Comparison of ENCODE assay signal across 8 cellular contexts in the genomic region with DNA sequence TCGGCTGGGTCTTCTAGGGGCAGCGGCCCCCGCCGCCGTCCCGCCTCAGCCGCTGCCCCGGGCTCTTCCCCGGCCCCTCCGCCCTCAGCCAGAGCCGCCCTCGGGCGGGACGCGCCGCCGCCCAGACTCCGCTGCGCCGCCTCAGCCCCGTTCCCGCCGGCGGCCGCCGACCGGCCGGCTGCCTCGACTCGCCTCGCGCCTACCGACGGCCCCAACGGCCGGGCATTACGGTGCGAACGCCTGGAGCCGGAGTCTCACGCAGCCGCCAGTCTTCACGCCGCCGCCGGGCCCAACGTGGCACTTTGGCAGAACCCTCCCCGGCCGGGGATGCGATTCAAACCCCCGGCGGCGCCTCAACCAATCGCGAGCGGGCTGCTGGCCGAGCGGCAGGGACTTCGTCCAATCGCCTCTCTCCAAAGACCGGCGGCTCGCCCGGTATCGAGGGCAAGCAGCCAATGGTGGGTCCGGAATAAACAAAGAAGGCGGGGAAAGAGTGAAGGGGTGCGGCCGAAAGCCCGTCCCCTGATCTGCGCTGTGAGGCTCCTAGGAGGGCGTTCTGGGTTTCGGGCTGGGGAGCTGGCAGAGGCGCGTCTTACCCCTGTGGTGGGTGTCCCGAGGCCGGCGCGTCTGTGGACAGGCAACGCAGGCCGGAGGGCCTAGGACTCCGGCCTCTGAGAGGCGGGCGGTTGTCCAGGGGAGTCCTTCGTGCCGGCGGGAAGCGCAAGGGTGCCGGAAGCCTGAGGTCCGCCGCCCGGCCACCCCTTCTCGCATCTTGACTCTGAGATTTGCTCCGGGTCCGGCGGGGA. TPM values are rescaled to one million over a fixed set of nuclear protein-coding genes. Genes with fewer than 3 reads are reported as not detected.
DNase-seq lines count a peak whose midpoint lies in the region; ATAC-seq lines count a peak whose summit lies in the region.

TSS of gene CDR2 (minus strand) at position 309 of the 806 bp plus-strand sequence. CDS start 310 bp downstream, outside the sequence.

- H3K27me3 Mint-ChIP-seq in dendritic cell treated with granulocyte-macrophage colony-stimulating factor and Interleukin-4, amounts not matched to agents 40 ng/mL and 50 ng/mL, for 4 days: peaks cover 6% of the 10 kb centered on the region

- H3K27ac Mint-ChIP-seq in dendritic cell treated with granulocyte-macrophage colony-stimulating factor and Interleukin-4, amounts not matched to agents 40 ng/mL and 50 ng/mL, for 4 days: peak within 1 kb of the TSS; percentile 79

- peak; percentile 93 for ATAC-seq in GM19397 (IDR thresholded peaks at IDR 0.05; ENCODE audit: unreplicated experiment)
- ATAC-seq in HG03565 (IDR thresholded peaks at IDR 0.05; ENCODE audit: unreplicated experiment): peak; percentile 94
- ATAC-seq in left lobe of liver: peak; percentile 85

- DNase-seq in CD1c-positive myeloid dendritic cell (ENCODE audit: extremely low spot score) (peak; percentile 99), NCI-H748 treated with DMSO at 0.1 percent for 48 hours (lab: John Stamatoyannopoulos, UW) (peak; percentile 70), left lobe of liver (ENCODE audit: low spot score) (peak; percentile 99)
- peak; percentile 98 for DNase-seq in activated CD4-positive, alpha-beta T cell treated with anti-CD3 and anti-CD28 coated beads, Interleukin-2, amount 50 U/mL, for 1 hour
- peak; percentile 97 to 98 for DNase-seq in stimulated activated CD4-positive, alpha-beta T cell treated with anti-CD3 and anti-CD28 coated beads, Interleukin-2, amount 100 ng/mL, for 24 hours

- peak within 1 kb of the TSS; percentile 83 for H3K4me3 Mint-ChIP-seq in dendritic cell treated with granulocyte-macrophage colony-stimulating factor and Interleukin-4, amounts not matched to agents 40 ng/mL and 50 ng/mL, for 4 days

- no peaks in the 10 kb centered on the region for H3K9me3 Mint-ChIP-seq in dendritic cell treated with granulocyte-macrophage colony-stimulating factor and Interleukin-4, amounts not matched to agents 40 ng/mL and 50 ng/mL, for 4 days

- intact Hi-C loops in dendritic cell treated with granulocyte-macrophage colony-stimulating factor and Interleukin-4, amounts not matched to agents 40 ng/mL and 50 ng/mL, for 4 days (cut with micrococcal nuclease): loop anchor here (2.0 to 5.0 kb wide), 2 partner anchors 42 to 54 kb away; no protein-coding TSS in a partner anchor

- peaks cover 24% of the 10 kb centered on the region for H3K36me3 Mint-ChIP-seq in dendritic cell treated with granulocyte-macrophage colony-stimulating factor and Interleukin-4, amounts not matched to agents 40 ng/mL and 50 ng/mL, for 4 days (ENCODE audit: low read depth)

- peaks cover 47% of the 10 kb centered on the region for H3K4me1 Mint-ChIP-seq in dendritic cell treated with granulocyte-macrophage colony-stimulating factor and Interleukin-4, amounts not matched to agents 40 ng/mL and 50 ng/mL, for 4 days (ENCODE audit: low read depth)

RNA-seq across cellular contexts. Expression of gene CDR2, which starts in this region (rescaled TPM):
- total RNA-seq in left lobe of liver: 11.0 TPM

Comparison
In these comparisons a context has a peak if more than half of its experiments do, and no peak if none do; other contexts are left out.
1. Peak in every context shown above with its lines: DNase-seq and ATAC-seq.